In genomic region chr9:2213830-2214468, GRCh38 we compare ENCODE assay signal across 24 cellular contexts.
DNase-seq lines count a peak whose midpoint lies in the region; ATAC-seq and TF ChIP-seq lines count a peak whose summit lies in the region.
"Had no signal": no experiment of that assay in that cellular context is flagged by ENCODE, and none has a peak within 500 bp of the region (broad histone marks: within the 10 kb centered on the region; RNA-seq: fewer than 3 reads in every experiment).

No MANE protein-coding gene starts in this region.

- no peak for DNase-seq in activated T-cell treated with anti-CD3 and anti-CD28 coated beads, Interleukin-2, amount 50 U/mL, for 24 hours
- no peak for DNase-seq in activated T-cell treated with anti-CD3 and anti-CD28 coated beads, Interleukin-2, amount 50 U/mL, for 72 hours
- DNase-seq in ELF-1 (ENCODE audit: low read depth, low spot score) (peak; percentile 24), WTC11 (ENCODE audit: low spot score) (no peak), osteocyte (ENCODE audit: extremely low spot score, unreplicated experiment) (no peak), ACHN (no peak)
- DNase-seq: 8988T; Calu3; CD8-positive, alpha-beta memory T cell; DMS153; GM23248; Karpas-422; MV-4-11; NCI-H1105 treated with DMSO at 0.1 percent for 48 hours; NCI-H2029 treated with DMSO at 0.1 percent for 48 hours; NCI-H226; NCI-H510A treated with DMSO at 0.1 percent for 48 hours; NCI-H748 treated with DMSO at 0.1 percent for 48 hours; PC-9; RPMI8226; SIG-M5 had no signal

- no peaks in the 10 kb centered on the region for H3K27me3 Mint-ChIP-seq in activated T-cell treated with anti-CD3 and anti-CD28 coated beads, Interleukin-2, amount 50 U/mL, for 24 hours
- no peaks in the 10 kb centered on the region for H3K27me3 Mint-ChIP-seq in activated T-cell treated with anti-CD3 and anti-CD28 coated beads, Interleukin-2, amount 50 U/mL, for 72 hours (ENCODE audit: low read depth)
- no peaks in the 10 kb centered on the region for H3K27me3 Mint-ChIP-seq in WTC11 (ENCODE audit: low read depth)
- H3K27me3 Mint-ChIP-seq in osteocyte (ENCODE audit: unreplicated experiment) = no peaks in the 10 kb centered on the region
- H3K27me3 Mint-ChIP-seq: CD8-positive, alpha-beta memory T cell; IgD-negative memory B cell had no signal

- peak overlapping the region; percentile 13 for H3K27ac Mint-ChIP-seq in activated T-cell treated with anti-CD3 and anti-CD28 coated beads, Interleukin-2, amount 50 U/mL, for 24 hours
- H3K27ac Mint-ChIP-seq in activated T-cell treated with anti-CD3 and anti-CD28 coated beads, Interleukin-2, amount 50 U/mL, for 72 hours = no peak overlapping the region
- H3K27ac Mint-ChIP-seq in WTC11 (peak overlapping the region; percentile 7; the same call in 1 of the 2 replicates), osteocyte (ENCODE audit: unreplicated experiment) (peak overlapping the region; percentile 76)
- H3K27ac Mint-ChIP-seq: IgD-negative memory B cell had no signal

- POLR2A ChIA-PET in WTC11 (lab: Charles Lee) = no interaction called here

- no peaks in the 10 kb centered on the region for H3K9me3 Mint-ChIP-seq in activated T-cell treated with anti-CD3 and anti-CD28 coated beads, Interleukin-2, amount 50 U/mL, for 24 hours
- no peaks in the 10 kb centered on the region for H3K9me3 Mint-ChIP-seq in activated T-cell treated with anti-CD3 and anti-CD28 coated beads, Interleukin-2, amount 50 U/mL, for 72 hours
- H3K9me3 Mint-ChIP-seq in WTC11 (peaks cover under 1% of the 10 kb centered on the region), osteocyte (ENCODE audit: unreplicated experiment) (no peaks in the 10 kb centered on the region)
- H3K9me3 Mint-ChIP-seq: CD8-positive, alpha-beta memory T cell; IgD-negative memory B cell had no signal

- CTCF ChIA-PET in WTC11 (lab: Charles Lee) = no interaction called here

- ATAC-seq in activated T-cell treated with anti-CD3 and anti-CD28 coated beads, Interleukin-2, amount 50 U/mL, for 72 hours (replicated peaks in 1 of 2) = no peak
- peak; percentile 50 for ATAC-seq in WTC11
- ATAC-seq in GM21737 (IDR thresholded peaks at IDR 0.05; ENCODE audit: unreplicated experiment) = no peak
- ATAC-seq: HCT116 had no signal

- H3K4me1 Mint-ChIP-seq in activated T-cell treated with anti-CD3 and anti-CD28 coated beads, Interleukin-2, amount 50 U/mL, for 24 hours (ENCODE audit: low read depth) = peaks cover 7% of the 10 kb centered on the region
- H3K4me1 Mint-ChIP-seq in activated T-cell treated with anti-CD3 and anti-CD28 coated beads, Interleukin-2, amount 50 U/mL, for 72 hours (ENCODE audit: low read depth) = peaks cover 6% of the 10 kb centered on the region
- H3K4me1 Mint-ChIP-seq in WTC11 (peaks cover 6% of the 10 kb centered on the region), osteocyte (ENCODE audit: unreplicated experiment) (peaks cover 23% of the 10 kb centered on the region)
- H3K4me1 Mint-ChIP-seq: CD8-positive, alpha-beta memory T cell had no signal

- no peaks in the 10 kb centered on the region for H3K36me3 Mint-ChIP-seq in activated T-cell treated with anti-CD3 and anti-CD28 coated beads, Interleukin-2, amount 50 U/mL, for 24 hours (ENCODE audit: low read depth)
- H3K36me3 Mint-ChIP-seq in activated T-cell treated with anti-CD3 and anti-CD28 coated beads, Interleukin-2, amount 50 U/mL, for 72 hours (ENCODE audit: insufficient read depth in 2 of 2) = no peaks in the 10 kb centered on the region
- H3K36me3 Mint-ChIP-seq in WTC11 (no peaks in the 10 kb centered on the region), osteocyte (ENCODE audit: unreplicated experiment) (no peaks in the 10 kb centered on the region)

- TF ChIP-seq CTCF in WTC11 (IDR thresholded peaks at IDR 0.05) (no peak), osteocyte (IDR thresholded peaks at IDR 0.05) (no peak)

- no peak overlapping the region for H3K4me3 Mint-ChIP-seq in activated T-cell treated with anti-CD3 and anti-CD28 coated beads, Interleukin-2, amount 50 U/mL, for 24 hours
- no peak overlapping the region for H3K4me3 Mint-ChIP-seq in activated T-cell treated with anti-CD3 and anti-CD28 coated beads, Interleukin-2, amount 50 U/mL, for 72 hours
- H3K4me3 Mint-ChIP-seq in WTC11 (no peak overlapping the region), osteocyte (ENCODE audit: unreplicated experiment) (no peak overlapping the region)
- H3K4me3 Mint-ChIP-seq: CD8-positive, alpha-beta memory T cell; IgD-negative memory B cell had no signal

- in situ Hi-C loops in ACHN (cut with HindIII; ENCODE audit: low pct_ligation_motif_present, low pct_unique_long_range_greater_than_20kb, low sequenced_read_pairs) = no loop called here

TF ChIP-seq in WTC11, 78 proteins besides CTCF, POLR2A, EP300 and RAD21 (continues in another document):
- TF ChIP-seq HMGA2 (CRISPR knock-in tag; IDR thresholded peaks at IDR 0.05) (no peak), E2F4 (CRISPR knock-in tag; IDR thresholded peaks at IDR 0.05; ENCODE audit: borderline replicate concordance, low read depth) (no peak), SOX15 (CRISPR knock-in tag; IDR thresholded peaks at IDR 0.05) (no peak), TEAD4 (CRISPR knock-in tag; IDR thresholded peaks at IDR 0.05) (no peak), E2F5 (CRISPR knock-in tag; IDR thresholded peaks at IDR 0.05) (no peak), IRF1 (CRISPR knock-in tag; IDR thresholded peaks at IDR 0.05) (no peak), FOXK1 (CRISPR knock-in tag; IDR thresholded peaks at IDR 0.05) (no peak), NFYB (CRISPR knock-in tag; conservative IDR thresholded peaks at IDR 0.05; ENCODE audit: low read depth) (no peak), PREB (CRISPR knock-in tag; IDR thresholded peaks at IDR 0.05; ENCODE audit: borderline replicate concordance) (no peak), ETV6 (CRISPR knock-in tag; IDR thresholded peaks at IDR 0.05) (no peak), ESRRA (CRISPR knock-in tag; IDR thresholded peaks at IDR 0.05; ENCODE audit: borderline replicate concordance) (no peak), ZNF671 (CRISPR knock-in tag; IDR thresholded peaks at IDR 0.05) (no peak), ZBTB21 (CRISPR knock-in tag; IDR thresholded peaks at IDR 0.05; ENCODE audit: borderline replicate concordance) (no peak)
- TF ChIP-seq, protein P1, sequence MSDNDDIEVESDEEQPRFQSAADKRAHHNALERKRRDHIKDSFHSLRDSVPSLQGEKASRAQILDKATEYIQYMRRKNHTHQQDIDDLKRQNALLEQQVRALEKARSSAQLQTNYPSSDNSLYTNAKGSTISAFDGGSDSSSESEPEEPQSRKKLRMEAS (CRISPR knock-in tag; IDR thresholded peaks at IDR 0.05) = no peak
- TF ChIP-seq, protein P2, sequence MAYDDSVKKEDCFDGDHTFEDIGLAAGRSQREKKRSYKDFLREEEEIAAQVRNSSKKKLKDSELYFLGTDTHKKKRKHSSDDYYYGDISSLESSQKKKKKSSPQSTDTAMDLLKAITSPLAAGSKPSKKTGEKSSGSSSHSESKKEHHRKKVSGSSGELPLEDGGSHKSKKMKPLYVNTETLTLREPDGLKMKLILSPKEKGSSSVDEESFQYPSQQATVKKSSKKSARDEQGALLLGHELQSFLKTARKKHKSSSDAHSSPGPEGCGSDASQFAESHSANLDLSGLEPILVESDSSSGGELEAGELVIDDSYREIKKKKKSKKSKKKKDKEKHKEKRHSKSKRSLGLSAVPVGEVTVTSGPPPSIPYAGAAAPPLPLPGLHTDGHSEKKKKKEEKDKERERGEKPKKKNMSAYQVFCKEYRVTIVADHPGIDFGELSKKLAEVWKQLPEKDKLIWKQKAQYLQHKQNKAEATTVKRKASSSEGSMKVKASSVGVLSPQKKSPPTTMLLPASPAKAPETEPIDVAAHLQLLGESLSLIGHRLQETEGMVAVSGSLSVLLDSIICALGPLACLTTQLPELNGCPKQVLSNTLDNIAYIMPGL (CRISPR knock-in tag; IDR thresholded peaks at IDR 0.05) = no peak
